In the genomic region with DNA sequence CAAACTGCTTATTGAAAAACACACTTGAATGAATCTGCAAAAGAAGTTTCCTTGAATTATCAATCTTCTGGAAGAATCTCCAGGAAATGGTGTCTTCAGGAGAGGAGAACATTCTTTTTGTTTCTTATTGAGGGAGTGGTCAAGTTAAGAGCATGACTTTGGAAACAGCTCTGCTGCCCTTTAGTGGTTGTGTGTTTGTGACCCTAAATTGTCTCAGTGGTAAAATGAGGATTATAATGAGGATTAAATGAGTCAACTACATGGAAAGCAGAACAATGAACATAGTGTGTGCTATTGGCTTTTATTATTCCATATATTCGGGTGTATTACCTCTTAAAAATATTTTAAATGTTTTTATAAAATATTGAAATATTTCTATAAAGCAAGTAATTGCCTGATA, we compare ENCODE assay signal across 14 cellular contexts.
"Had no signal": no experiment of that assay in that cellular context is flagged by ENCODE, and none has a peak within 500 bp of the region (broad histone marks: within the 10 kb centered on the region; RNA-seq: fewer than 3 reads in every experiment).

No MANE protein-coding gene starts in this region.

- H3K36me3 ChIP-seq: adrenal gland, gastrocnemius medialis, heart left ventricle, lower lobe of right lung, uterus had no signal

- H3K9me3 ChIP-seq: gastrocnemius medialis, lower lobe of right lung, uterus had no signal

- H3K27me3 ChIP-seq: adrenal gland, dorsolateral prefrontal cortex, gastrocnemius medialis, heart left ventricle, uterus had no signal

- H3K27ac ChIP-seq: adrenal gland, dorsolateral prefrontal cortex, gastrocnemius medialis, heart left ventricle, lower lobe of right lung, uterus had no signal

- H3K4me1 ChIP-seq: adrenal gland, gastrocnemius medialis, lower lobe of right lung, uterus had no signal

- ATAC-seq: activated T-cell treated with anti-CD3 and anti-CD28 coated beads, Interleukin-2, amount 50 U/mL, for 4 hours; gastrocnemius medialis; heart left ventricle; left colon; lower lobe of right lung; stimulated activated memory B cell treated with anti-CD40 and anti-IgM and Interleukin-4, amounts not matched to agents 10 μg/mL and 1 μg/mL and 100 μg/mL, for 72 hours had no signal

- H3K4me3 ChIP-seq: adrenal gland, dorsolateral prefrontal cortex, gastrocnemius medialis, heart left ventricle, lower lobe of right lung, uterus had no signal

- DNase-seq: activated CD4-positive, alpha-beta memory T cell treated with anti-CD3 and anti-CD28 coated beads, Interleukin-2, amount 10 ng/mL, durations not matched to agents 7 days and 5 days; activated CD4-positive, alpha-beta T cell treated with anti-CD3 and anti-CD28 coated beads for 4 hours; activated effector memory CD4-positive, alpha-beta T cell treated with anti-CD3 and anti-CD28 coated beads, Interleukin-2, amount 50 U/mL, for 16 hours; activated T-cell treated with anti-CD3 and anti-CD28 coated beads, Interleukin-2, amount 50 U/mL, for 4 hours; adrenal gland; dorsolateral prefrontal cortex; erythroblast; gastrocnemius medialis; heart left ventricle; left colon; lower lobe of right lung; stimulated activated CD4-positive, alpha-beta T cell treated with anti-CD3 and anti-CD28 coated beads, Interleukin-2, amount 100 ng/mL, for 48 hours; uterus had no signal
